ENCODE assay signal across 12 cellular contexts in the genomic region with DNA sequence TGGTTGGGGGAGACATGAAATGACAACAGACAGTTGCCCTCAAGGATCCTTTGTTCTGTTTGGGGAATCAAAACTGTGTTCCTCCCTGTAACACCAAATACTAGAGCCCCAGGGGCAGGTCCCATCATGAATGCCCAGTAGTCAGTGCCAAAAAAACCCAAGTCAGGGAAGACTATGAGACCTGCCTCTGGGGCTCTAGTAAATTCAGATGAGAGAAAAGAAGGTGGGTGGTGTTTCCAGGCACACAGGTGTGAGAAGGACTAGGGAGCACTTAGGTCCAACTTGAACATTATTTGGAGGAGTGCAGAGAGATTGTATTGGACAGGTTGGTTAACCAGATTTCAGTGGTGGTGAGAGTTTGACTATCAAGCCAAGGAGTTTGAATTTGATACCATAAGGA. TPM values are rescaled to one million over a fixed set of nuclear protein-coding genes. Genes with fewer than 3 reads are reported as not detected.
DNase-seq lines count a peak whose midpoint lies in the region; ATAC-seq, FAIRE-seq and TF ChIP-seq lines count a peak whose summit lies in the region.
"Had no signal": no experiment of that assay in that cellular context is flagged by ENCODE, and none has a peak within 500 bp of the region (broad histone marks: within the 10 kb centered on the region; RNA-seq: fewer than 3 reads in every experiment).

No MANE protein-coding gene starts in this region.

- DNase-seq in left ventricle myocardium inferior (no peak), Right ventricle myocardium superior (no peak), uterus (no peak), PC-9 (no peak), COR-L47 (lab: John Stamatoyannopoulos, UW) (no peak), HTR-8/SVneo (ENCODE audit: insufficient read length, low spot score) (no peak)
- DNase-seq: NCI-H1105 treated with DMSO at 0.1 percent for 48 hours had no signal

- no peak overlapping the region for H3K4me2 ChIP-seq in PC-9

- H3K36me3 ChIP-seq in left ventricle myocardium inferior (peaks cover 9% of the 10 kb centered on the region), muscle layer of duodenum (ENCODE audit: control insufficient read depth in 1 of 2, insufficient read depth in 2 of 2, low read length in 2 of 2) (peaks cover 3 to 15% of the 10 kb centered on the region in 2 donors), uterus (no peaks in the 10 kb centered on the region), PC-9 (ENCODE audit: low read depth) (no peaks in the 10 kb centered on the region)

- CTCF ChIA-PET in PC-9 (lab: Charles Lee): no interaction called here

- POLR2A ChIA-PET in PC-9 (lab: Charles Lee; ENCODE audit: unreplicated experiment): no interaction called here

- TF ChIP-seq CTCF in left ventricle myocardium inferior (IDR thresholded peaks at IDR 0.05; ENCODE audit: borderline replicate concordance): no peak
- TF ChIP-seq CTCF in uterus (IDR thresholded peaks at IDR 0.05): no peak
- no peak for TF ChIP-seq CTCF in PC-9 (conservative IDR thresholded peaks at IDR 0.05)

- no peaks in the 10 kb centered on the region for H3K9me2 ChIP-seq in PC-9 (ENCODE audit: insufficient read depth)

- no peak for ATAC-seq in Right ventricle myocardium superior (ENCODE audit: poor library complexity)
- ATAC-seq: Panc1, WTC11 had no signal

- no peak for TF ChIP-seq POLR2A in uterus (IDR thresholded peaks at IDR 0.05)

- peaks cover 92% of the 10 kb centered on the region for H3K4me1 Mint-ChIP-seq in activated naive CD8-positive, alpha-beta T cell (ENCODE audit: low read depth)

- H3F3A ChIP-seq in PC-9 (ENCODE audit: insufficient read depth, low read depth): peaks cover 15% of the 10 kb centered on the region

- intact Hi-C loops in left ventricle myocardium inferior (cut with micrococcal nuclease) (no loop called here), Right ventricle myocardium superior (cut with DNase I) (no loop called here), uterus (cut with DNase I; ENCODE audit: low total_unique reads) (loop anchor here (5.0 kb wide), 1 partner anchor 66 kb away; no protein-coding TSS in a partner anchor), PC-9 (cut with micrococcal nuclease; ENCODE audit: unreplicated experiment) (no loop called here)

- H3K4me3 Mint-ChIP-seq in activated naive CD8-positive, alpha-beta T cell: peak overlapping the region; percentile 79
- H3K4me3 Mint-ChIP-seq: WTC11 had no signal

- H3K9me3 ChIP-seq in left ventricle myocardium inferior (replicated peaks) (no peaks in the 10 kb centered on the region), muscle layer of duodenum (ENCODE audit: control insufficient read depth in 1 of 2, low read length in 2 of 2) (no peaks in the 10 kb centered on the region), uterus (no peaks in the 10 kb centered on the region), PC-9 (ENCODE audit: insufficient read depth, low read depth) (no peaks in the 10 kb centered on the region)

- H3K27me3 ChIP-seq in left ventricle myocardium inferior (ENCODE audit: low read depth): no peaks in the 10 kb centered on the region
- no peaks in the 10 kb centered on the region for H3K27me3 ChIP-seq in muscle layer of duodenum (ENCODE audit: low read depth, low read length)
- H3K27me3 ChIP-seq in uterus: no peaks in the 10 kb centered on the region
- H3K27me3 ChIP-seq in PC-9 (ENCODE audit: insufficient read depth, low read depth): no peaks in the 10 kb centered on the region

- H3K4me3 ChIP-seq in left ventricle myocardium inferior: peak overlapping the region; percentile 20
- H3K4me3 ChIP-seq in muscle layer of duodenum (ENCODE audit: low read depth in 1 of 2, low read length in 2 of 2): no peak overlapping the region
- no peak overlapping the region for H3K4me3 ChIP-seq in uterus
- no peak overlapping the region for H3K4me3 ChIP-seq in PC-9

- H3K27ac Mint-ChIP-seq in activated naive CD8-positive, alpha-beta T cell: peak overlapping the region; percentile 90
- H3K27ac Mint-ChIP-seq: WTC11 had no signal

- H3K27me3 Mint-ChIP-seq in activated naive CD8-positive, alpha-beta T cell: no peaks in the 10 kb centered on the region

- H3K79me2 ChIP-seq in PC-9 (ENCODE audit: low read depth): 0 out of 2 replicates have a peak, but pooled peaks cover under 1% of the 10 kb centered on the region

- no TSS peak for BruUV-seq in PC-9 (replicated peaks; lab: Mats Ljungman, UMichigan)

- H3K27ac ChIP-seq in left ventricle myocardium inferior (replicated peaks) (peak overlapping the region; percentile 99), muscle layer of duodenum (ENCODE audit: low read length) (peak overlapping the region; percentile 80), uterus (peak overlapping the region; percentile 16 to 81), PC-9 (no peak overlapping the region)
- H3K27ac ChIP-seq: C4-2B had no signal

- no peaks in the 10 kb centered on the region for H3K9me3 Mint-ChIP-seq in activated naive CD8-positive, alpha-beta T cell (ENCODE audit: low read depth)
- H3K9me3 Mint-ChIP-seq: WTC11 had no signal

- no peak for FAIRE-seq in HTR-8/SVneo (lab: Jason Lieb, UNC)

- H2AFZ ChIP-seq in PC-9: no peak overlapping the region

- H3K4me1 ChIP-seq in left ventricle myocardium inferior (peaks cover 100% of the 10 kb centered on the region), muscle layer of duodenum (ENCODE audit: control insufficient read depth in 1 of 2, insufficient read depth in 2 of 2, low read length in 2 of 2) (peaks cover 63 to 83% of the 10 kb centered on the region in 2 donors), uterus (peaks cover 16 to 22% of the 10 kb centered on the region in 2 donors), PC-9 (replicated peaks; ENCODE audit: insufficient read depth) (peaks cover 74% of the 10 kb centered on the region)

- peaks cover 4% of the 10 kb centered on the region for H3K36me3 Mint-ChIP-seq in activated naive CD8-positive, alpha-beta T cell
- H3K36me3 Mint-ChIP-seq: WTC11 had no signal

- no peaks in the 10 kb centered on the region for H4K20me1 ChIP-seq in PC-9 (ENCODE audit: insufficient read depth)

RNA-seq across cellular contexts. Expression of a gene that starts 51.9 kb away (rescaled TPM):
- total RNA-seq in left ventricle myocardium inferior (20.8 TPM), Right ventricle myocardium superior (22.7 TPM), uterus (10 to 100 TPM in 2 of 4 donors, 1 to 10 TPM in 2; 2.0 to 18.9 (median 10.0) TPM), PC-9 (2021) (13.5 and 15.2 TPM in 2 replicates)
